Comparison of ENCODE assay signal across 14 cellular contexts in genomic region chr17:46152423-46152822, GRCh38. TPM values are rescaled to one million over a fixed set of nuclear protein-coding genes. Genes with fewer than 3 reads are reported as not detected.
DNase-seq lines count a peak whose midpoint lies in the region; ATAC-seq lines count a peak whose summit lies in the region.
"Had no signal": no experiment of that assay in that cellular context is flagged by ENCODE, and none has a peak within 500 bp of the region (broad histone marks: within the 10 kb centered on the region; RNA-seq: fewer than 3 reads in every experiment).

No MANE protein-coding gene starts in this region.

- no peaks in the 10 kb centered on the region for H3K79me1 ChIP-seq in trophoblast cell (ENCODE audit: low read length)

- peaks cover 5% of the 10 kb centered on the region in 2 experiments for H3K4me1 ChIP-seq in trophoblast cell (ENCODE audit: control insufficient read depth in 1 of 2, insufficient read depth in 2 of 2, low read length in 2 of 2)

- no peaks in the 10 kb centered on the region for H3K27me3 Mint-ChIP-seq in activated naive CD8-positive, alpha-beta T cell treated with anti-CD3 and anti-CD28 coated beads, Interleukin-2, amount 50 U/mL, for 24 hours
- H3K27me3 Mint-ChIP-seq: type B pancreatic cell had no signal

- no peaks in the 10 kb centered on the region for H3K36me3 ChIP-seq in trophoblast cell (ENCODE audit: control insufficient read depth in 1 of 2, insufficient read depth in 2 of 2, low read length in 2 of 2)

- no peaks in the 10 kb centered on the region for H3K9me3 ChIP-seq in trophoblast cell (ENCODE audit: insufficient read depth, low read depth, low read length)

- H4K8ac ChIP-seq in trophoblast cell (ENCODE audit: low read depth, low read length), result no peak overlapping the region

- no CpG with 5 or more reads among the region's 2 CpGs for WGBS in trophoblast cell (ENCODE audit: extremely low coverage, insufficient coverage, insufficient read length)

- no peak for ATAC-seq in activated naive CD8-positive, alpha-beta T cell treated with anti-CD3 and anti-CD28 coated beads, Interleukin-2, amount 50 U/mL, for 24 hours

- no peak overlapping the region for H2BK120ac ChIP-seq in trophoblast cell (ENCODE audit: insufficient read depth, low read length, poor library complexity)

- H3K27me3 ChIP-seq in trophoblast cell (ENCODE audit: insufficient read depth, low read length), result no peaks in the 10 kb centered on the region
- H3K27me3 ChIP-seq: dorsolateral prefrontal cortex had no signal

- no peak overlapping the region for H3K18ac ChIP-seq in trophoblast cell (ENCODE audit: low read length)

- no peak overlapping the region for H3K23ac ChIP-seq in trophoblast cell (ENCODE audit: low read length)

- H2BK12ac ChIP-seq in trophoblast cell (ENCODE audit: low read length), result no peak overlapping the region

- H3K4me1 Mint-ChIP-seq in activated naive CD8-positive, alpha-beta T cell treated with anti-CD3 and anti-CD28 coated beads, Interleukin-2, amount 50 U/mL, for 24 hours, result peaks cover 93% of the 10 kb centered on the region

- H3K4me2 ChIP-seq in trophoblast cell (ENCODE audit: low read length), result no peak overlapping the region
- H3K4me2 ChIP-seq: smooth muscle cell had no signal

- peak; percentile 22 for DNase-seq in NCI-H2171 treated with DMSO at 0.1 percent for 48 hours (lab: John Stamatoyannopoulos, UW)
- no peak for DNase-seq in NCI-H2171 (lab: John Stamatoyannopoulos, UW)
- DNase-seq in NCI-H1105 (lab: John Stamatoyannopoulos, UW), result peak; percentile 9
- DNase-seq in activated naive CD8-positive, alpha-beta T cell treated with anti-CD3 and anti-CD28 coated beads, Interleukin-2, amount 50 U/mL, for 24 hours, result no peak
- DNase-seq in trophoblast cell, result no peak
- DNase-seq in globus pallidus (ENCODE audit: low spot score), result no peak
- DNase-seq in 8988T, result no peak
- DNase-seq in HCEC 1CT, result no peak
- DNase-seq: anterior cingulate cortex, dorsolateral prefrontal cortex, NCI-H1436 treated with DMSO at 0.1 percent for 48 hours had no signal

- H3K79me2 ChIP-seq in trophoblast cell (ENCODE audit: control insufficient read depth, insufficient read depth, low read length, poor library complexity), result peaks cover 22% of the 10 kb centered on the region

- H3K36me3 Mint-ChIP-seq in activated naive CD8-positive, alpha-beta T cell treated with anti-CD3 and anti-CD28 coated beads, Interleukin-2, amount 50 U/mL, for 24 hours (ENCODE audit: low read depth), result peaks cover 25% of the 10 kb centered on the region

- no peak overlapping the region for H2BK5ac ChIP-seq in trophoblast cell (ENCODE audit: low read depth, low read length, poor library complexity)

- no peak overlapping the region for H3K4me3 Mint-ChIP-seq in activated naive CD8-positive, alpha-beta T cell treated with anti-CD3 and anti-CD28 coated beads, Interleukin-2, amount 50 U/mL, for 24 hours
- H3K4me3 Mint-ChIP-seq: neural crest cell, type B pancreatic cell had no signal

- no peak overlapping the region for H3K27ac ChIP-seq in trophoblast cell (ENCODE audit: low read depth, low read length)

- H3K9me3 Mint-ChIP-seq in activated naive CD8-positive, alpha-beta T cell treated with anti-CD3 and anti-CD28 coated beads, Interleukin-2, amount 50 U/mL, for 24 hours, result no peaks in the 10 kb centered on the region
- H3K9me3 Mint-ChIP-seq: neural crest cell, type B pancreatic cell had no signal

- H4K91ac ChIP-seq in trophoblast cell (ENCODE audit: low read depth, low read length), result no peak overlapping the region

- H3K4ac ChIP-seq in trophoblast cell (ENCODE audit: low read depth, low read length), result peak overlapping the region; percentile 64

- no peak overlapping the region for H2AK5ac ChIP-seq in trophoblast cell (ENCODE audit: low read length)

- no peak overlapping the region for H3K4me3 ChIP-seq in trophoblast cell (ENCODE audit: low read depth, low read length)
- H3K4me3 ChIP-seq: smooth muscle cell had no signal

- H3K14ac ChIP-seq in trophoblast cell (ENCODE audit: low read length), result no peak overlapping the region

- H3K27ac Mint-ChIP-seq in activated naive CD8-positive, alpha-beta T cell treated with anti-CD3 and anti-CD28 coated beads, Interleukin-2, amount 50 U/mL, for 24 hours, result peak overlapping the region; percentile 48
- H3K27ac Mint-ChIP-seq: type B pancreatic cell had no signal

- no peak overlapping the region for H3K9ac ChIP-seq in trophoblast cell (ENCODE audit: low read length)

- no peak overlapping the region for H2AFZ ChIP-seq in trophoblast cell (ENCODE audit: insufficient read depth, low read length, poor library complexity)

- H4K12ac ChIP-seq in trophoblast cell (ENCODE audit: low read depth, low read length), result no peak overlapping the region

RNA-seq across cellular contexts. Expression of gene KANSL1, which starts 40.8 kb away (rescaled TPM):
- polyA plus RNA-seq in trophoblast cell (2013), result 34.1 and 34.6 TPM in 2 replicates

Comparison
In these comparisons a context has a peak if more than half of its experiments do, and no peak if none do; other contexts are left out.
1. DNase-seq: peak in NCI-H2171 treated with DMSO at 0.1 percent for 48 hours (single experiment) and NCI-H1105 (single experiment); none in NCI-H2171 (single experiment), activated naive CD8-positive, alpha-beta T cell treated with anti-CD3 and anti-CD28 coated beads, Interleukin-2, amount 50 U/mL, for 24 hours (single experiment), trophoblast cell (0 of 2), globus pallidus (single experiment), 8988T (single experiment) and HCEC 1CT (single experiment).